Comparison of ENCODE assay signal across 18 cellular contexts in the genomic region with DNA sequence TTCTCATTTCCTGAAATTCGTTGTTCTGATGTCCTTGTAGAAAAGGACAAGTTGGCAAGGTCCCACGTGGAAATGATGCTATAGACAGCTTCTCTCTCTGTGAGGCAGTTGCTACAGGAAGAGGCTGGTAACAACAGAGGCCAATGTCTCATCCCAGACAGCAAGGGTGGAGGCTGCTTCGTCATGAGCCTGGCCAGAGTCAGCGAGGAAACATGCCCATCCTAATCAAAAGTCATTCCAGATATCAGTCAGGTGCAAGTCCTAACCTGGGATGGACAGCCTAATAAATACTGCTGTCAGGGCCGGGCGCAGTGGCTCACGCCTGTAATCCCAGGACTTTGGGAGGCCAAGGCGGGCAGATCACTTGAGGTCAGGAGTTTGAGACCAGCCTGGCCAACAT. TPM values are rescaled to one million over a fixed set of nuclear protein-coding genes. Genes with fewer than 3 reads are reported as not detected.
DNase-seq lines count a peak whose midpoint lies in the region; ATAC-seq, FAIRE-seq and TF ChIP-seq lines count a peak whose summit lies in the region.
"Had no signal": no experiment of that assay in that cellular context is flagged by ENCODE, and none has a peak within 500 bp of the region (broad histone marks: within the 10 kb centered on the region; RNA-seq: fewer than 3 reads in every experiment).

No MANE protein-coding gene starts in this region.

- no peak for FAIRE-seq in small intestine (lab: Jason Lieb, UNC)
- FAIRE-seq in GM12892 (lab: Jason Lieb, UNC) = no peak

- CTCF ChIA-PET in A673 (lab: Charles Lee) = no interaction called here

- no peaks in the 10 kb centered on the region for H3K27me3 ChIP-seq in foreskin keratinocyte
- no peaks in the 10 kb centered on the region for H3K27me3 ChIP-seq in small intestine (ENCODE audit: control insufficient read depth in 2 of 2, insufficient read depth in 2 of 2, low read length in 2 of 2)
- no peaks in the 10 kb centered on the region for H3K27me3 ChIP-seq in BE2C
- no peaks in the 10 kb centered on the region for H3K27me3 ChIP-seq in A673 (replicated peaks; ENCODE audit: insufficient read depth, low read depth, low read length, poor library complexity)
- H3K27me3 ChIP-seq: SJSA1, upper lobe of right lung had no signal

- no TSS peak for BruUV-seq in A673 (replicated peaks; lab: Mats Ljungman, UMichigan)

- intact Hi-C loops in A673 (cut with micrococcal nuclease; ENCODE audit: unreplicated experiment) = no loop called here

- H3K4me1 ChIP-seq in foreskin keratinocyte (peaks cover 37% of the 10 kb centered on the region), small intestine (ENCODE audit: control insufficient read depth in 2 of 2, insufficient read depth in 1 of 2, low read depth in 1 of 2, low read length in 1 of 2) (peaks cover 5 to 10% of the 10 kb centered on the region in 2 donors), BE2C (no peaks in the 10 kb centered on the region), A673 (ENCODE audit: insufficient read depth, low read length, poor library complexity, severe bottlenecking) (peaks cover 12% of the 10 kb centered on the region)

- TF ChIP-seq CTCF in foreskin keratinocyte (conservative IDR thresholded peaks at IDR 0.05) (no peak), BE2C (IDR thresholded peaks at IDR 0.05; ENCODE audit: low read depth, low read length) (no peak), A673 (conservative IDR thresholded peaks at IDR 0.05; ENCODE audit: low read depth, low read length) (no peak)

- H3K4me3 ChIP-seq in small intestine (ENCODE audit: low read depth in 1 of 2, low read length in 2 of 2) (no peak overlapping the region), BE2C (ENCODE audit: low read depth, low read length) (no peak overlapping the region), A673 (ENCODE audit: low read depth, low read length, poor library complexity, severe bottlenecking) (no peak overlapping the region)
- H3K4me3 ChIP-seq: SJSA1, upper lobe of right lung had no signal

- H3K27ac ChIP-seq in foreskin keratinocyte (peak overlapping the region; percentile 91), small intestine (ENCODE audit: low read depth in 1 of 2, low read length in 1 of 2) (no peak overlapping the region), A673 (ENCODE audit: low read depth, low read length, poor library complexity, severe bottlenecking) (no peak overlapping the region)
- H3K27ac ChIP-seq: upper lobe of right lung had no signal

- ATAC-seq in foreskin keratinocyte (peak; percentile 73), GM18498 (IDR thresholded peaks at IDR 0.05; ENCODE audit: unreplicated experiment) (no peak)
- ATAC-seq: upper lobe of right lung had no signal

- WGBS in small intestine, 3 donors = 36 to 73% (median 45%) methylated on average over 8 of the region's 8 CpGs

- H3K36me3 ChIP-seq in small intestine (ENCODE audit: control insufficient read depth in 2 of 2, insufficient read depth in 2 of 2, low read length in 2 of 2) (no peaks in the 10 kb centered on the region), BE2C (no peaks in the 10 kb centered on the region), A673 (ENCODE audit: insufficient read depth, low read length, poor library complexity, severe bottlenecking) (no peaks in the 10 kb centered on the region)
- H3K36me3 ChIP-seq: SJSA1, upper lobe of right lung had no signal

- DNase-seq in EH (ENCODE audit: low read depth) (peak; percentile 56), amniotic epithelial cell (ENCODE audit: low read depth) (peak; percentile 44), foreskin keratinocyte (peak; percentile 90 to 95), small intestine (peak; percentile 85), BE2C (no peak), A673 (ENCODE audit: low spot score) (no peak), GM12892 (ENCODE audit: insufficient read length) (no peak)
- DNase-seq: activated CD4-positive, alpha-beta T cell treated with anti-CD3 and anti-CD28 coated beads for 48 hours; activated CD8-positive, alpha-beta memory T cell treated with anti-CD3 and anti-CD28 coated beads, Interleukin-2, amount 50 U/mL, for 4 hours; activated naive CD4-positive, alpha-beta T cell treated with anti-CD3 and anti-CD28 coated beads for 36 hours; CD8-positive, alpha-beta memory T cell; DND-41; Kasumi-1; kidney glomerular epithelial cell; NCI-H2171 treated with DMSO at 0.1 percent for 48 hours; upper lobe of right lung had no signal

- H3K9me3 ChIP-seq in small intestine (ENCODE audit: control insufficient read depth, low read depth) = no peaks in the 10 kb centered on the region
- H3K9me3 ChIP-seq in BE2C = no peaks in the 10 kb centered on the region
- no peaks in the 10 kb centered on the region for H3K9me3 ChIP-seq in A673 (ENCODE audit: low read depth, low read length, poor library complexity, severe bottlenecking)
- H3K9me3 ChIP-seq: SJSA1, upper lobe of right lung had no signal

- no peak for TF ChIP-seq POLR2A in GM12892 (IDR thresholded peaks at IDR 0.05; ENCODE audit: low read depth, low read length)

- POLR2A ChIA-PET in A673 (lab: Charles Lee; ENCODE audit: low non-redundant PET) = interaction anchor here (0.6 kb wide), 1 partner anchor 880 kb away, joined by 3 read pairs; no protein-coding TSS in a partner anchor

RNA-seq across cellular contexts. Expression of a gene that starts 6.4 kb away (rescaled TPM):
- total RNA-seq in foreskin keratinocyte (7.2 and 10.5 TPM in 2 replicates), A673 (2021) (11.4 and 12.0 TPM in 2 replicates)
- polyA plus RNA-seq in foreskin keratinocyte (4.3 and 5.2 TPM in 2 replicates), small intestine (10 to 100 TPM; 17.2 to 24.0 (median 18.3) TPM)
- 13.7 TPM for polyA plus RNA-seq in BE2C (2012; ENCODE audit: insufficient read depth, insufficient read length, low read depth)
- 13.8 TPM for polyA plus RNA-seq in GM12892 (2012; ENCODE audit: missing spikeins)

Comparison
In these comparisons a context has a peak if more than half of its experiments do, and no peak if none do; other contexts are left out.
1. DNase-seq: peak in EH (single experiment), amniotic epithelial cell (single experiment), foreskin keratinocyte (2 of 2) and small intestine (single experiment); none in BE2C (single experiment), A673 (single experiment) and GM12892 (single experiment).